1 cellular context compared by ENCODE assay signal in genomic region chr13:99203601-99204579, GRCh38.
TF ChIP-seq lines count a peak whose summit lies in the region.

No MANE protein-coding gene starts in this region.

TF ChIP-seq in GM12878, 131 proteins besides CTCF, POLR2A, EP300 and RAD21:
- TF ChIP-seq RB1 (IDR thresholded peaks at IDR 0.05; ENCODE audit: borderline replicate concordance) (no peak), ATF2 (IDR thresholded peaks at IDR 0.05; ENCODE audit: low read length) (peak; percentile 79), ETV6 (conservative IDR thresholded peaks at IDR 0.05 in 1 of 2, IDR thresholded peaks at IDR 0.05 in 1 of 2; ENCODE audit: borderline replicate concordance in 1 of 2, low read depth in 1 of 2) (peak in 1 of 2 experiments; percentile 17; a peak in 1 of 4 replicates), WRNIP1 (IDR thresholded peaks at IDR 0.05; ENCODE audit: borderline replicate concordance, low read depth, low read length) (no peak), SP1 (IDR thresholded peaks at IDR 0.05; ENCODE audit: low read depth, low read length) (no peak), KAT2A (conservative IDR thresholded peaks at IDR 0.05; ENCODE audit: control insufficient read depth, low read depth, low read length) (no peak), BCL11A (IDR thresholded peaks at IDR 0.05; ENCODE audit: low read depth, low read length) (peak; percentile 75), IRF4 (IDR thresholded peaks at IDR 0.05; ENCODE audit: low read depth, low read length) (peak; percentile 58; the same call in 1 of the 2 replicates), BACH1 (IDR thresholded peaks at IDR 0.05; ENCODE audit: borderline replicate concordance) (no peak), RELA (IDR thresholded peaks at IDR 0.05; ENCODE audit: borderline replicate concordance, partially characterized antibody) (no peak), CREM (IDR thresholded peaks at IDR 0.05; ENCODE audit: low read depth) (peak; percentile 63; the same call in 1 of the 2 replicates), NBN (IDR thresholded peaks at IDR 0.05) (no peak), IKZF2 (IDR thresholded peaks at IDR 0.05) (no peak), FOXK2 (IDR thresholded peaks at IDR 0.05) (no peak), CHD4 (IDR thresholded peaks at IDR 0.05) (0 out of 2 replicates have a peak, but pooled peaks have one; percentile 81), CUX1 (IDR thresholded peaks at IDR 0.05; ENCODE audit: insufficient replicate concordance, low read depth, low read length) (no peak), DPF2 (IDR thresholded peaks at IDR 0.05) (no peak), YBX1 (IDR thresholded peaks at IDR 0.05) (no peak), CREB1 (IDR thresholded peaks at IDR 0.05; ENCODE audit: low read depth) (peak; percentile 73), BCL3 (IDR thresholded peaks at IDR 0.05; ENCODE audit: borderline replicate concordance, insufficient read depth, low read depth, low read length, poor library complexity, severe bottlenecking) (peak; percentile 79), ZNF274 (IDR thresholded peaks at IDR 0.05; ENCODE audit: insufficient read depth, insufficient read length) (no peak), MEF2A (IDR thresholded peaks at IDR 0.05; ENCODE audit: insufficient read depth, low read depth, low read length) (peak; percentile 88), IKZF1 (conservative IDR thresholded peaks at IDR 0.05) (no peak), ZSCAN29 (IDR thresholded peaks at IDR 0.05) (no peak), NFIC (IDR thresholded peaks at IDR 0.05; ENCODE audit: low read depth, low read length) (peak; percentile 63; the same call in 1 of the 2 replicates), ZNF687 (IDR thresholded peaks at IDR 0.05) (no peak), IRF5 (IDR thresholded peaks at IDR 0.05; ENCODE audit: borderline replicate concordance) (no peak), EZH2 (IDR thresholded peaks at IDR 0.05; ENCODE audit: borderline replicate concordance, control insufficient read depth, low read depth, low read length) (no peak), PKNOX1 (IDR thresholded peaks at IDR 0.05) (peak; percentile 94), FOS (IDR thresholded peaks at IDR 0.05; ENCODE audit: borderline replicate concordance, extremely low read depth, insufficient read length) (no peak), FOXM1 (IDR thresholded peaks at IDR 0.05; ENCODE audit: low read depth, low read length) (peak; percentile 41; the same call in 1 of the 2 replicates), RUNX3 (IDR thresholded peaks at IDR 0.05; ENCODE audit: low read length) (peak; percentile 56; the same call in 1 of the 2 replicates), TCF12 (IDR thresholded peaks at IDR 0.05; ENCODE audit: low read depth, low read length) (no peak), JUNB (IDR thresholded peaks at IDR 0.05) (peak; percentile 76), MEF2B (IDR thresholded peaks at IDR 0.05; ENCODE audit: partially characterized antibody, poor library complexity, severe bottlenecking) (peak; percentile 25)
